In the genomic region with DNA sequence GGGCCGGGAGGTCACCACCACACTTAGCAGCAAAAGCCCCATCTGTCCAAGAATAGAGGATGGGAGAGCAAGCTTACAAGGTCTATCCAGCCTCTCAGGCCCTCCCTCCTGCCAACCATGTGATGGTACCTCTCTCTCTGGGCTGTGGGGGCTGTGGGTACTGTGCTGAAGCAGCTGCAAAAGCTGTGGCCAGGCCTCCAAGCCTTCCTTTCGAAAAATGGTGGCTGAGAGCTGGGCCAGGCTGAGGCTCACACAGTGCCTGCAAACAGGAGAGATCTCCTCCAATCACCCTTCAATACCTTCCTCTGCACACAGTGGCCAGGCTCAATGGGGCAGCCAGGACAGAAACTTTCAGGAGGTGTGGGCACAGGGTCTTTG, we compare ENCODE assay signal across 8 cellular contexts. TPM values are rescaled to one million over a fixed set of nuclear protein-coding genes. Genes with fewer than 3 reads are reported as not detected.
DNase-seq lines count a peak whose midpoint lies in the region; ATAC-seq and TF ChIP-seq lines count a peak whose summit lies in the region.

No MANE protein-coding gene starts in this region.

- H3K4me3 ChIP-seq in BJ (ENCODE audit: low read depth, low read length) (peak overlapping the region; percentile 70; the same call in 1 of the 2 replicates), KMS-11 (IDR thresholded peaks at IDR 0.05; ENCODE audit: insufficient read depth, low read depth, low read length) (no peak overlapping the region)

- DNase-seq in BJ (ENCODE audit: low read depth) (no peak), dedifferentiated amniotic fluid mesenchymal stem cell (ENCODE audit: extremely low spot score) (no peak), DMS79 (lab: John Stamatoyannopoulos, UW) (no peak)
- DNase-seq in central memory CD8-positive, alpha-beta T cell (ENCODE audit: low spot score in 2 of 2): no peak
- DNase-seq in naive thymus-derived CD8-positive, alpha-beta T cell: no peak
- no peak for DNase-seq in stimulated activated CD4-positive, alpha-beta T cell treated with anti-CD3 and anti-CD28 coated beads, Interleukin-12 subunit alpha, Interleukin-12 subunit beta, amount 100 ng/mL, for 4 hours

- no peaks in the 10 kb centered on the region for H3K27me3 ChIP-seq in BJ (ENCODE audit: control insufficient read depth, insufficient read depth, low read length)
- H3K27me3 ChIP-seq in KMS-11 (ENCODE audit: insufficient read depth, low read depth): no peaks in the 10 kb centered on the region

- peaks cover 7% of the 10 kb centered on the region; the same call in 1 of the 2 replicates for H3K79me2 ChIP-seq in KMS-11 (ENCODE audit: insufficient read depth, low read depth)

- H3K27ac Mint-ChIP-seq in central memory CD8-positive, alpha-beta T cell (ENCODE audit: low read depth): peak overlapping the region; percentile 90
- peak overlapping the region in 9 of 10 donors; percentile 83 to 97 (median 94) for H3K27ac Mint-ChIP-seq in naive thymus-derived CD8-positive, alpha-beta T cell

- POLR2A ChIA-PET in BJ (lab: Charles Lee): no interaction called here
- POLR2A ChIA-PET in naive thymus-derived CD8-positive, alpha-beta T cell (lab: Charles Lee): interaction anchor here (1.1 to 4.8 kb wide), 8 partner anchors 8 to 113 kb away, joined by 3 to 27 read pairs (median 10); a partner anchor contains a TSS

- no peaks in the 10 kb centered on the region for H3K27me3 Mint-ChIP-seq in central memory CD8-positive, alpha-beta T cell
- H3K27me3 Mint-ChIP-seq in naive thymus-derived CD8-positive, alpha-beta T cell: peaks cover 0 to 2% (median 0%) of the 10 kb centered on the region in 5 donors

- peak overlapping the region; percentile 67; the same call in 1 of the 2 replicates for H3K9ac ChIP-seq in KMS-11

- H3K36me3 Mint-ChIP-seq in central memory CD8-positive, alpha-beta T cell (ENCODE audit: insufficient read depth): peaks cover 16% of the 10 kb centered on the region
- peaks cover 0 to 38% (median 7%) of the 10 kb centered on the region in 3 donors for H3K36me3 Mint-ChIP-seq in naive thymus-derived CD8-positive, alpha-beta T cell

- peak overlapping the region; percentile 70; the same call in 1 of the 2 replicates for H3K27ac ChIP-seq in KMS-11

- no peaks in the 10 kb centered on the region for H4K20me1 ChIP-seq in KMS-11 (ENCODE audit: insufficient read depth)

- TF ChIP-seq CTCF in BJ (IDR thresholded peaks at IDR 0.05; ENCODE audit: insufficient read depth, low read depth, low read length): no peak
- no peak for TF ChIP-seq CTCF in KMS-11 (conservative IDR thresholded peaks at IDR 0.05; ENCODE audit: low read depth, low read length)

- no peaks in the 10 kb centered on the region for H3K9me3 Mint-ChIP-seq in central memory CD8-positive, alpha-beta T cell
- no peaks in the 10 kb centered on the region for H3K9me3 Mint-ChIP-seq in naive thymus-derived CD8-positive, alpha-beta T cell

- H3K4me3 Mint-ChIP-seq in central memory CD8-positive, alpha-beta T cell: peak overlapping the region; percentile 78
- H3K4me3 Mint-ChIP-seq in naive thymus-derived CD8-positive, alpha-beta T cell: peak overlapping the region; percentile 80 to 95 (median 90)

- ATAC-seq in central memory CD8-positive, alpha-beta T cell (replicated peaks; ENCODE audit: extremely low read depth, poor library complexity, severe bottlenecking): no peak
- no peak for ATAC-seq in naive thymus-derived CD8-positive, alpha-beta T cell
- no peak for ATAC-seq in HG02840 (IDR thresholded peaks at IDR 0.05; ENCODE audit: low FRiP score, unreplicated experiment)

- H3K4me2 ChIP-seq in KMS-11: peak overlapping the region; percentile 60; the same call in 1 of the 2 replicates

- no peak overlapping the region for H2AFZ ChIP-seq in KMS-11 (ENCODE audit: low read depth)

- peaks cover 36% of the 10 kb centered on the region for H3K4me1 Mint-ChIP-seq in central memory CD8-positive, alpha-beta T cell
- peaks cover 14 to 52% (median 38%) of the 10 kb centered on the region in 4 donors for H3K4me1 Mint-ChIP-seq in naive thymus-derived CD8-positive, alpha-beta T cell

- H3K4me1 ChIP-seq in KMS-11 (ENCODE audit: low read depth, poor library complexity, severe bottlenecking): peaks cover 14% of the 10 kb centered on the region

- CTCF ChIA-PET in BJ (lab: Yijun Ruan, JAX): interaction anchor here (1.0 to 2.7 kb wide), 3 partner anchors 26 to 129 kb away, joined by 4 to 18 read pairs (median 5); a partner anchor contains a TSS

- H3K36me3 ChIP-seq in BJ (ENCODE audit: control insufficient read depth, insufficient read depth, low read length): peaks cover 34% of the 10 kb centered on the region
- H3K36me3 ChIP-seq in KMS-11 (ENCODE audit: insufficient read depth): no peaks in the 10 kb centered on the region

RNA-seq across cellular contexts. Expression of a gene that starts 1.1 kb away (rescaled TPM):
- polyA plus RNA-seq in BJ (2011; rRNA removed): 11.5 and 26.8 TPM in 2 replicates
- 22.1 and 32.0 TPM in 2 replicates for polyA minus RNA-seq in BJ (2011; rRNA and poly(A)+ RNA removed)
- 10 to 100 TPM; 24.4 to 24.8 TPM for total RNA-seq in naive thymus-derived CD8-positive, alpha-beta T cell
- polyA plus RNA-seq in naive thymus-derived CD8-positive, alpha-beta T cell: 10 to 100 TPM; 20.2 to 27.5 (median 21.1) TPM

RNA-seq across cellular contexts. Expression of a gene that starts 7.7 kb away (rescaled TPM):
- 50.5 and 59.2 TPM in 2 replicates for polyA plus RNA-seq in BJ (2011; rRNA removed)
- 31.5 and 51.2 TPM in 2 replicates for polyA minus RNA-seq in BJ (2011; rRNA and poly(A)+ RNA removed)
- 10 to 100 TPM; 19.4 to 22.1 TPM for total RNA-seq in naive thymus-derived CD8-positive, alpha-beta T cell
- 10 to 100 TPM; 23.1 to 29.8 (median 29.1) TPM for polyA plus RNA-seq in naive thymus-derived CD8-positive, alpha-beta T cell

RNA-seq across cellular contexts. Expression of a gene that starts 15.6 kb away (rescaled TPM):
- 2.7 and 5.5 TPM in 2 replicates for polyA plus RNA-seq in BJ (2011; rRNA removed)
- polyA minus RNA-seq in BJ (2011; rRNA and poly(A)+ RNA removed): 7.0 TPM in 2 replicates
- total RNA-seq in naive thymus-derived CD8-positive, alpha-beta T cell: 10 to 100 TPM; 33.7 to 39.2 TPM
- 10 to 100 TPM; 11.1 to 11.6 (median 11.2) TPM for polyA plus RNA-seq in naive thymus-derived CD8-positive, alpha-beta T cell

RNA-seq across cellular contexts. Expression of a gene that starts 18.0 kb away (rescaled TPM):
- not detected in 2 replicates for polyA plus RNA-seq in BJ (2011; rRNA removed)
- polyA minus RNA-seq in BJ (2011; rRNA and poly(A)+ RNA removed): 0.21 TPM in 1 of 2 replicates, not detected in the other
- total RNA-seq in naive thymus-derived CD8-positive, alpha-beta T cell: 1 to 10 TPM in 1 of 2 experiments, under 1 TPM in 1; 0.30 to 1.1 TPM
- under 1 TPM; 0.79 to 0.95 (median 0.87) TPM for polyA plus RNA-seq in naive thymus-derived CD8-positive, alpha-beta T cell

RNA-seq across cellular contexts. Expression of a gene that starts 25.8 kb away (rescaled TPM):
- 36.3 and 52.1 TPM in 2 replicates for polyA plus RNA-seq in BJ (2011; rRNA removed)
- 4.2 and 6.7 TPM in 2 replicates for polyA minus RNA-seq in BJ (2011; rRNA and poly(A)+ RNA removed)
- 100 to 1,000 TPM in 1 of 2 experiments, 10 to 100 TPM in 1; 99.4 to 107 TPM for total RNA-seq in naive thymus-derived CD8-positive, alpha-beta T cell
- 100 to 1,000 TPM; 133 to 144 (median 143) TPM for polyA plus RNA-seq in naive thymus-derived CD8-positive, alpha-beta T cell
